Comparison of ENCODE assay signal across 34 cellular contexts in the genomic region with DNA sequence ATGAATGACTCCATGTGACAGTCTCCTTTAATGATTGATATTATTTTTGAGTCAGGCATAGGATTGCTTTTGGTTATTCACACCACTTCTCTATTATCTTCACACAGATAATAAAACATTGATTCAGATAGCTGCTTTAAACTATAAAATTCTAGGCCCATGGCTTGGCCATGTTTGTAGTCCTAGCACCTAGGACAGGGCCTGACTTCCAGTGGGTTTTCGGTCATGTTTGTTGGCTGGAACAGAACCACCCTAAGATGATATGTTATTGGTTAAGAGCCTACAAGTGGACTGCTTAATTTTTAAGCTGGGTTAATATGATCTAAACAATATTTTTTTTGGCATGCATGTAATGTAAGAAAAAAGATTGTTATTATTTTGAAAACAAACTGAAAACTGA.
"Had no signal": no experiment of that assay in that cellular context is flagged by ENCODE, and none has a peak within 500 bp of the region (broad histone marks: within the 10 kb centered on the region; RNA-seq: fewer than 3 reads in every experiment).

No MANE protein-coding gene starts in this region.

- H3K9me3 ChIP-seq: Peyer's patch had no signal

- ATAC-seq: activated CD8-positive, alpha-beta memory T cell treated with anti-CD3 and anti-CD28 coated beads, Interleukin-2, amount 10 ng/mL, durations not matched to agents 7 days and 5 days; activated naive CD8-positive, alpha-beta T cell treated with anti-CD3 and anti-CD28 coated beads, Interleukin-2, amount 50 U/mL, for 24 hours; PC-3 had no signal

- H3K27me3 ChIP-seq: Peyer's patch, SJSA1 had no signal

- H3K27ac Mint-ChIP-seq: activated CD4-positive, alpha-beta memory T cell treated with anti-CD3 and anti-CD28 coated beads, Interleukin-2, amount 10 ng/mL, durations not matched to agents 7 days and 5 days; activated CD8-positive, alpha-beta memory T cell treated with anti-CD3 and anti-CD28 coated beads, Interleukin-2, amount 10 ng/mL, durations not matched to agents 7 days and 5 days; activated naive CD4-positive, alpha-beta T cell treated with anti-CD3 and anti-CD28 coated beads, Interleukin-2, amount 10 ng/mL, durations not matched to agents 7 days and 5 days; activated naive CD8-positive, alpha-beta T cell; activated naive CD8-positive, alpha-beta T cell treated with anti-CD3 and anti-CD28 coated beads, Interleukin-2, amount 50 U/mL, for 24 hours had no signal

- H3K36me3 Mint-ChIP-seq: activated CD8-positive, alpha-beta memory T cell treated with anti-CD3 and anti-CD28 coated beads, Interleukin-2, amount 10 ng/mL, durations not matched to agents 7 days and 5 days; activated naive CD4-positive, alpha-beta T cell treated with anti-CD3 and anti-CD28 coated beads, Interleukin-2, amount 10 ng/mL, durations not matched to agents 7 days and 5 days; activated naive CD8-positive, alpha-beta T cell; brain had no signal

- FAIRE-seq: bronchial epithelial cell had no signal

- H3K9me3 Mint-ChIP-seq: activated CD4-positive, alpha-beta memory T cell treated with anti-CD3 and anti-CD28 coated beads, Interleukin-2, amount 10 ng/mL, durations not matched to agents 7 days and 5 days; activated naive CD4-positive, alpha-beta T cell treated with anti-CD3 and anti-CD28 coated beads, Interleukin-2, amount 10 ng/mL, durations not matched to agents 7 days and 5 days; activated naive CD8-positive, alpha-beta T cell treated with anti-CD3 and anti-CD28 coated beads, Interleukin-2, amount 50 U/mL, for 24 hours had no signal

- H3K27ac ChIP-seq: Peyer's patch, SJSA1, VCaP had no signal

- H3K36me3 ChIP-seq: Peyer's patch, SJSA1 had no signal

- H3K27me3 Mint-ChIP-seq: activated naive CD4-positive, alpha-beta T cell treated with anti-CD3 and anti-CD28 coated beads, Interleukin-2, amount 10 ng/mL, durations not matched to agents 7 days and 5 days; brain had no signal

- H3K4me1 Mint-ChIP-seq: activated CD4-positive, alpha-beta memory T cell treated with anti-CD3 and anti-CD28 coated beads, Interleukin-2, amount 10 ng/mL, durations not matched to agents 7 days and 5 days; activated CD8-positive, alpha-beta memory T cell treated with anti-CD3 and anti-CD28 coated beads, Interleukin-2, amount 10 ng/mL, durations not matched to agents 7 days and 5 days; activated naive CD4-positive, alpha-beta T cell treated with anti-CD3 and anti-CD28 coated beads, Interleukin-2, amount 10 ng/mL, durations not matched to agents 7 days and 5 days; activated naive CD8-positive, alpha-beta T cell treated with anti-CD3 and anti-CD28 coated beads, Interleukin-2, amount 50 U/mL, for 24 hours had no signal

- H3K4me3 ChIP-seq: Peyer's patch, SJSA1 had no signal

- H3K4me1 ChIP-seq: Peyer's patch, SJSA1 had no signal

- H3K4me3 Mint-ChIP-seq: activated CD4-positive, alpha-beta memory T cell treated with anti-CD3 and anti-CD28 coated beads, Interleukin-2, amount 10 ng/mL, durations not matched to agents 7 days and 5 days; activated CD8-positive, alpha-beta memory T cell treated with anti-CD3 and anti-CD28 coated beads, Interleukin-2, amount 10 ng/mL, durations not matched to agents 7 days and 5 days; activated naive CD4-positive, alpha-beta T cell treated with anti-CD3 and anti-CD28 coated beads, Interleukin-2, amount 10 ng/mL, durations not matched to agents 7 days and 5 days; activated naive CD8-positive, alpha-beta T cell; activated naive CD8-positive, alpha-beta T cell treated with anti-CD3 and anti-CD28 coated beads, Interleukin-2, amount 50 U/mL, for 24 hours; brain had no signal

- DNase-seq: activated CD4-positive, alpha-beta memory T cell treated with anti-CD3 and anti-CD28 coated beads, Interleukin-2, amount 10 ng/mL, durations not matched to agents 7 days and 5 days; activated CD4-positive, alpha-beta T cell treated with anti-CD3 and anti-CD28 coated beads for 1 hour; activated CD4-positive, alpha-beta T cell treated with anti-CD3 and anti-CD28 coated beads for 48 hours; activated CD4-positive, CD25-positive, alpha-beta regulatory T cell; activated CD8-positive, alpha-beta memory T cell treated with anti-CD3 and anti-CD28 coated beads for 24 hours; activated CD8-positive, alpha-beta memory T cell treated with anti-CD3 and anti-CD28 coated beads, Interleukin-2, amount 10 ng/mL, durations not matched to agents 7 days and 5 days; activated CD8-positive, alpha-beta memory T cell treated with anti-CD3 and anti-CD28 coated beads, Interleukin-2, amount 50 U/mL, for 48 hours; activated effector memory CD4-positive, alpha-beta T cell treated with Interleukin-2 at 50 U/mL for 16 hours; activated naive CD4-positive, alpha-beta T cell treated with anti-CD3 and anti-CD28 coated beads, Interleukin-2, amount 10 ng/mL, durations not matched to agents 7 days and 5 days; activated naive CD8-positive, alpha-beta T cell treated with anti-CD3 and anti-CD28 coated beads, Interleukin-2, amount 50 U/mL, for 24 hours; activated T-cell treated with anti-CD3 and anti-CD28 coated beads, Interleukin-2, amount 50 U/mL, for 48 hours; anterior cingulate cortex; caudate nucleus; cerebellar nuclear complex; NCI-H1105; NCI-H1417 treated with DMSO at 0.1 percent for 48 hours; NCI-H1930; NCI-H345; NCI-H526; NCI-H748 treated with DMSO at 0.1 percent for 48 hours; NK-92 treated with Interleukin-12 subunit alpha and Interleukin-12 subunit beta, amount 100 ng/mL, for 24 hours; PC-3; Peyer's patch; RPMI8226; SHP77 treated with DMSO at 0.1 percent for 48 hours; SW 1271; T-helper 1 cell; T-helper 2 cell; T-helper 9 cell had no signal
